In the genomic region with DNA sequence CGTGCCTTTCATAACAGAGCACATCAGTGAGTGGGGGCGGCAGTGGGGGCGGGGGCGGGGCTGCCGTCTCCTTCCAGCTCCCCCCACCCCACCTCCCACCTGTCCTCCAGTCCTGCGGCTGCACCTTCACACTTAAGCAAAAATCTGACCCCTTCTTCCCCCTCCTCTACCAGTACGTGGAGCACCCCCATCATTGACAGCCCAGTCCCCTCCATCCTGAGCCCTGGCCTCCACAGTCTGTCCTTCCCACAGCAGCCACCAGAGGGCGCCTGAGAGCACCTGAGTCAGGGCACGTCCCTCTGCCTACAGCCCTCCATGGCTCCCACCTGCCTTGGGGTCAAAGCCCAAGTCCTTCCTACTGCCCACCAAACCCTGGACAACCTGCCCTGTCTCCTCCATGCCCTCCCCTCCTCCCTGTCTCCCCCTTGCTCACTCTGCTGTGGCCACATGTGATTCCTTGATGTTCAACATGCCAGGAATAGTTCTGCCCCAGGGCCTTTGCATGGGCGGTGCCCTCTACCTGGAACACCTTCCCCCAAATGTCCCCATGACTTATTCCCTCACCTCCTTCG, we compare ENCODE assay signal across 8 cellular contexts. TPM values are rescaled to one million over a fixed set of nuclear protein-coding genes. Genes with fewer than 3 reads are reported as not detected.
DNase-seq lines count a peak whose midpoint lies in the region; ATAC-seq and TF ChIP-seq lines count a peak whose summit lies in the region.

No MANE protein-coding gene starts in this region.

- no peaks in the 10 kb centered on the region for H3K4me1 ChIP-seq in DND-41 (ENCODE audit: insufficient read depth, low read length)
- peaks cover 0 to 8% (median 0%) of the 10 kb centered on the region in 4 donors for H3K4me1 ChIP-seq in stomach

- H3K36me3 ChIP-seq in DND-41 (ENCODE audit: insufficient read depth, low read length) (no peaks in the 10 kb centered on the region), stomach (no peaks in the 10 kb centered on the region)

- peak; percentile 68 for DNase-seq in DND-41
- DNase-seq in LoVo (ENCODE audit: low spot score): peak; percentile 34
- DNase-seq in activated CD4-positive, alpha-beta T cell treated with anti-CD3 and anti-CD28 coated beads, Interleukin-2, amount 50 U/mL, for 1 hour: peak; percentile 69
- peak; percentile 57 for DNase-seq in effector CD8-positive, alpha-beta T cell (lab: John Stamatoyannopoulos, UW)
- DNase-seq in nephron progenitor cell: peak; percentile 79
- DNase-seq in stomach: peak; percentile 54

- no peak for TF ChIP-seq POLR2A in stomach (IDR thresholded peaks at IDR 0.05)

- H3K27ac Mint-ChIP-seq in nephron progenitor cell: no peak overlapping the region

- no peaks in the 10 kb centered on the region for H3K79me2 ChIP-seq in DND-41 (ENCODE audit: insufficient read depth, low read length)

- no peak overlapping the region for H3K9ac ChIP-seq in DND-41 (ENCODE audit: low read depth, low read length)

- no peak overlapping the region for H3K27ac ChIP-seq in DND-41 (ENCODE audit: low read length)
- H3K27ac ChIP-seq in stomach: no peak overlapping the region

- no peak overlapping the region for H3K4me3 Mint-ChIP-seq in nephron progenitor cell

- TF ChIP-seq EP300 in stomach (IDR thresholded peaks at IDR 0.05): no peak

- no peaks in the 10 kb centered on the region for H4K20me1 ChIP-seq in DND-41 (ENCODE audit: insufficient read depth, low read length)

- H3K9me3 ChIP-seq in DND-41 (ENCODE audit: insufficient read depth, low read length, severe bottlenecking) (no peaks in the 10 kb centered on the region), stomach (no peaks in the 10 kb centered on the region)

- H3K36me3 Mint-ChIP-seq in nephron progenitor cell (ENCODE audit: low read depth): no peaks in the 10 kb centered on the region

- WGBS in stomach, 5 donors: 28 to 35% (median 32%) methylated on average over 8 to 11 of the region's 11 CpGs

- H3K4me3 ChIP-seq in DND-41 (ENCODE audit: low read depth in 1 of 2, low read length in 2 of 2) (no peak overlapping the region), stomach (no peak overlapping the region)

- intact Hi-C loops in stomach (cut with DNase I; ENCODE audit: low total_unique reads): no loop called here

- no peak overlapping the region for H3K4me2 ChIP-seq in DND-41 (ENCODE audit: insufficient read depth, low read length)

- no peaks in the 10 kb centered on the region for H3K9me3 Mint-ChIP-seq in nephron progenitor cell

- peaks cover 11% of the 10 kb centered on the region for H3K4me1 Mint-ChIP-seq in nephron progenitor cell

- peak; percentile 77 for ATAC-seq in DND-41 (ENCODE audit: insufficient read depth, low read depth)
- no peak for ATAC-seq in HG02870 (IDR thresholded peaks at IDR 0.05; ENCODE audit: unreplicated experiment)
- no peak for ATAC-seq in HG03521 (IDR thresholded peaks at IDR 0.05; ENCODE audit: unreplicated experiment)

- H3K27me3 ChIP-seq in DND-41 (ENCODE audit: insufficient read depth, low read length, poor library complexity) (peaks cover 9% of the 10 kb centered on the region), stomach (peaks cover 0 to 85% (median 35%) of the 10 kb centered on the region in 3 donors)

- peaks cover 28% of the 10 kb centered on the region for H3K27me3 Mint-ChIP-seq in nephron progenitor cell (ENCODE audit: low read depth, poor library complexity)

- H2AFZ ChIP-seq in DND-41 (ENCODE audit: low read depth, low read length): no peak overlapping the region

- peak; percentile 89 for TF ChIP-seq CTCF in DND-41 (IDR thresholded peaks at IDR 0.05; ENCODE audit: borderline replicate concordance, extremely low read depth, low read length, poor library complexity, severe bottlenecking)
- TF ChIP-seq CTCF in nephron progenitor cell (IDR thresholded peaks at IDR 0.05): peak; percentile 60
- TF ChIP-seq CTCF in stomach (IDR thresholded peaks at IDR 0.05): peak in 4 of 7 experiments; percentile 11 to 53 (median 23)

RNA-seq across cellular contexts. Expression of a gene that starts 4.0 kb away (rescaled TPM):
- under 1 TPM in 1 of 5 donors, not detected in 4; 0.55 TPM for total RNA-seq in stomach
- polyA plus RNA-seq in stomach: 1 to 10 TPM; 2.0 to 2.7 (median 2.7) TPM

RNA-seq across cellular contexts. Expression of a gene that starts 13.5 kb away (rescaled TPM):
- 10 to 100 TPM in 3 of 5 donors, 1 to 10 TPM in 2; 3.5 to 48.4 (median 13.0) TPM for total RNA-seq in stomach
- 10 to 100 TPM; 26.0 to 34.7 (median 30.4) TPM for polyA plus RNA-seq in stomach

RNA-seq across cellular contexts. Expression of a gene that starts 45.7 kb away (rescaled TPM):
- total RNA-seq in stomach: 1 to 10 TPM in 1 of 5 donors, not detected in 4; 7.0 TPM
- polyA plus RNA-seq in stomach: not detected

RNA-seq across cellular contexts. Expression of a gene that starts 50.9 kb away (rescaled TPM):
- 1 to 10 TPM in 3 of 5 donors, under 1 TPM in 1, not detected in 1; 0.29 to 6.1 (median 3.8) TPM for total RNA-seq in stomach
- polyA plus RNA-seq in stomach: 1 to 10 TPM; 1.6 to 2.3 (median 1.8) TPM

RNA-seq across cellular contexts. Expression of a gene that starts 51.0 kb away (rescaled TPM):
- 100 to 1,000 TPM in 2 of 5 donors, 10 to 100 TPM in 3; 14.0 to 160 (median 28.0) TPM for total RNA-seq in stomach
- polyA plus RNA-seq in stomach: 10 to 100 TPM; 17.7 to 23.9 (median 19.5) TPM

Comparison
In these comparisons a context has a peak if more than half of its experiments do, and no peak if none do; other contexts are left out.
1. CTCF ChIP-seq: peak in every context shown above with its lines; median percentile 89 in DND-41; 60 in nephron progenitor cell; 23 in stomach.